Comparison of ENCODE assay signal across 1 cellular context in the genomic region with DNA sequence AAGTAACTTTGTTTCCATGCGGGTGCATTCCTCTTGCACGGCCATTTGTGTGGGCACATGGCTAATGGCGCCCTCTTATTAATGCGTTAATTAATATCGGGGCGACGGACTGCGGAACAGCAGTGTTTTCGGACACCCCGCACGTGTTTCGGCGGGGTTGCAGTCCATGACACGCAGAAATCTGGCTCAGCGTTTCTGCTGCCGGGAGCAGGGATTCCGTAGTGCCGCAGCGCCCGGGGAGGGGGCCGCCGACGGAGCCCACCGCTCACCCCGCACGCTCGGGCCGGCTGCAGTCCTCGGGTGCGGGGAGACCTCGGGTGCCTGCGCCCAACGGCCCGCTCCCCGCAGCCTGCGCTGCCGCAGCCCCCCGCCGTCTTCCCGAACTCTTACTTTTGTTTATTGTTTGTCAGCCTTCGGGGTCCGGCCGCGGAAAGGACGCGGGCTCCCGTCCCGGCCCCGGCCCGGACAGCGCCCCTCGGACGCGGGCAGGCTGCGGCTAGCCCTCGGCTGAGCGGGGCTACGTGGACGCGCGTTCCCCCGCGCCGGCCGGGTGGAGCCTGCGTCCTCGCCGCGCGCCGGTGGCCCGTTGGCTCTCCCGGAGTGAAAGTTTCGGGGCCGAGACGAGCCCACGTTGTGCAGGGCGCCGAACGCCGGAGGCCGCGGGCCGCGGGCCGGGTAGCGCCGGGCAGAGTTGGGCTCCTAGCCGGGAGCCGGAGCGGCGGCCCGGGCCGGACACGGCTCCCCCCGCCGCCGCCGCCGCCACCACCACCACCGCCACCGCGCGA.
TF ChIP-seq lines count a peak whose summit lies in the region.

No MANE protein-coding gene starts in this region.

TF ChIP-seq in HepG2, 621 proteins besides CTCF, POLR2A, EP300 and RAD21 (continued from another document):
- TF ChIP-seq ZNF770 (CRISPR knock-in tag; IDR thresholded peaks at IDR 0.05) (0 out of 2 replicates have a peak, but pooled peaks have one; percentile 24), NFKBIZ (CRISPR knock-in tag; IDR thresholded peaks at IDR 0.05) (no peak), SIX1 (CRISPR knock-in tag; IDR thresholded peaks at IDR 0.05; ENCODE audit: borderline replicate concordance) (no peak), PRMT3 (CRISPR knock-in tag; IDR thresholded peaks at IDR 0.05; ENCODE audit: borderline replicate concordance, low read depth) (no peak), RBFOX2 (IDR thresholded peaks at IDR 0.05; ENCODE audit: low read depth, low read length) (peak; percentile 80), ZNF687 (CRISPR knock-in tag; IDR thresholded peaks at IDR 0.05) (peak; percentile 56; the same call in 1 of the 2 replicates), MXI1 (IDR thresholded peaks at IDR 0.05; ENCODE audit: borderline replicate concordance, low read depth, low read length) (peak; percentile 15; the same call in 1 of the 3 replicates), FIP1L1 (IDR thresholded peaks at IDR 0.05; ENCODE audit: borderline replicate concordance, insufficient read depth, low read depth, low read length) (no peak), HDAC2 (CRISPR knock-in tag; IDR thresholded peaks at IDR 0.05) (no peak), NFAT5 (CRISPR knock-in tag; IDR thresholded peaks at IDR 0.05) (peak; percentile 63; the same call in 1 of the 2 replicates), NFKB2 (CRISPR knock-in tag; IDR thresholded peaks at IDR 0.05; ENCODE audit: borderline replicate concordance) (0 out of 2 replicates have a peak, but pooled peaks have one; percentile 28)
